Comparison of ENCODE assay signal across 15 cellular contexts in genomic region chr3:54967586-54968244, GRCh38. TPM values are rescaled to one million over a fixed set of nuclear protein-coding genes. Genes with fewer than 3 reads are reported as not detected.
DNase-seq lines count a peak whose midpoint lies in the region; ATAC-seq, FAIRE-seq and TF ChIP-seq lines count a peak whose summit lies in the region.
"Had no signal": no experiment of that assay in that cellular context is flagged by ENCODE, and none has a peak within 500 bp of the region (broad histone marks: within the 10 kb centered on the region; RNA-seq: fewer than 3 reads in every experiment).

No MANE protein-coding gene starts in this region.

- no peak overlapping the region for H3K27ac Mint-ChIP-seq in naive thymus-derived CD8-positive, alpha-beta T cell
- H3K27ac Mint-ChIP-seq: activated naive CD4-positive, alpha-beta T cell treated with anti-CD3 and anti-CD28 coated beads, Interleukin-2, amount 50 U/mL, for 72 hours; naive B cell had no signal

- H2BK15ac ChIP-seq in IMR-90 (ENCODE audit: low read depth, low read length), result peak overlapping the region; percentile 57; the same call in 2 of the 3 replicates

- H3K4me3 Mint-ChIP-seq in naive thymus-derived CD8-positive, alpha-beta T cell, result no peak overlapping the region
- H3K4me3 Mint-ChIP-seq: naive B cell had no signal

- peak overlapping the region; percentile 76 for H2BK20ac ChIP-seq in IMR-90 (ENCODE audit: low read depth, low read length)

- H2AK9ac ChIP-seq in IMR-90 (replicated peaks; ENCODE audit: low read depth, low read length, poor library complexity), result no peak overlapping the region

- no TSS peak for BruUV-seq in IMR-90 (replicated peaks; lab: Mats Ljungman, UMichigan)

- H4K8ac ChIP-seq in IMR-90 (ENCODE audit: low read depth in 2 of 2, low read length in 2 of 2), result peak overlapping the region; percentile 46 to 56; a peak in 3 of 4 replicates

- intact Hi-C loops in IMR-90 (cut with micrococcal nuclease), result loop anchor here (5.0 kb wide), 1 partner anchor 200 kb away; no protein-coding TSS in a partner anchor
- intact Hi-C loops in lower lobe of right lung (cut with DNase I), result no loop called here

- TF ChIP-seq RAD21 in IMR-90 (IDR thresholded peaks at IDR 0.05; ENCODE audit: low read length), result no peak

- H3K79me1 ChIP-seq in IMR-90 (ENCODE audit: low read depth in 1 of 2, low read length in 2 of 2), result no peaks in the 10 kb centered on the region; a peak in 1 of 4 replicates

- peak overlapping the region; percentile 90 for H2BK5ac ChIP-seq in IMR-90 (ENCODE audit: low read depth, low read length, poor library complexity, severe bottlenecking)

- no CpG with 5 or more reads among the region's 4 CpGs for WGBS in IMR-90 (ENCODE audit: extremely low coverage in 2 of 2, insufficient read length in 1 of 2), 2 experiments

- peak overlapping the region; percentile 46 for H3K4ac ChIP-seq in IMR-90 (ENCODE audit: low read depth, low read length)

- peak overlapping the region; percentile 32; the same call in 1 of the 2 replicates for H2AK5ac ChIP-seq in IMR-90 (ENCODE audit: low read depth, low read length)

- H3K4me1 Mint-ChIP-seq in naive thymus-derived CD8-positive, alpha-beta T cell, result peaks cover 0 to 4% (median 1%) of the 10 kb centered on the region in 4 donors
- H3K4me1 Mint-ChIP-seq: naive B cell had no signal

- dilution Hi-C loops in IMR-90 (cut with HindIII; ENCODE audit: low sequenced_read_pairs, unreplicated experiment), result no loop called here

- H4K20me1 ChIP-seq in IMR-90 (ENCODE audit: insufficient read depth, low read length), result no peaks in the 10 kb centered on the region

- POLR2A ChIA-PET in IMR-90 (lab: Charles Lee; ENCODE audit: unreplicated experiment), result no interaction called here
- POLR2A ChIA-PET in naive thymus-derived CD8-positive, alpha-beta T cell (lab: Charles Lee), result no interaction called here

- ATAC-seq in IMR-90 (ENCODE audit: low read depth) (peak; percentile 22; the same call in 1 of the 2 replicates), lower lobe of right lung (peak; percentile 67 to 72)
- no peak for ATAC-seq in naive thymus-derived CD8-positive, alpha-beta T cell
- ATAC-seq: activated naive CD4-positive, alpha-beta T cell treated with anti-CD3 and anti-CD28 coated beads, Interleukin-2, amount 50 U/mL, for 72 hours had no signal

- CTCF ChIA-PET in IMR-90 (lab: Yijun Ruan, JAX), result interaction anchor here (0.6 kb wide), 2 partner anchors 92 to 97 kb away, joined by 3 read pairs; no protein-coding TSS in a partner anchor

- H3K56ac ChIP-seq in IMR-90 (ENCODE audit: extremely low read depth, insufficient read depth, low read length), result peak overlapping the region; percentile 61; the same call in 1 of the 2 replicates

- TF ChIP-seq CTCF in IMR-90 (conservative IDR thresholded peaks at IDR 0.05; ENCODE audit: low read depth, low read length), result no peak
- no peak for TF ChIP-seq CTCF in lower lobe of right lung (IDR thresholded peaks at IDR 0.05)

- H3K9me3 ChIP-seq in IMR-90 (ENCODE audit: control insufficient read depth, insufficient read depth, low read length), result no peaks in the 10 kb centered on the region
- no peaks in the 10 kb centered on the region for H3K9me3 ChIP-seq in lower lobe of right lung
- no peaks in the 10 kb centered on the region for H3K9me3 ChIP-seq in effector memory CD4-positive, alpha-beta T cell (ENCODE audit: control insufficient read depth, low read length)
- H3K9me3 ChIP-seq: esophagus squamous epithelium, right lobe of liver, SJCRH30 had no signal

- peaks cover 0 to 26% (median 6%) of the 10 kb centered on the region in 9 donors for H3K9me3 Mint-ChIP-seq in naive thymus-derived CD8-positive, alpha-beta T cell

- H4K91ac ChIP-seq in IMR-90 (ENCODE audit: insufficient read depth, low read depth, low read length), result peak overlapping the region; percentile 77

- H3K4me2 ChIP-seq in IMR-90 (ENCODE audit: low read depth, low read length), result 0 out of 2 replicates have a peak overlapping the region, but pooled peaks have one; percentile 48

- in situ Hi-C loops in IMR-90 (cut with MboI; ENCODE audit: low sequenced_read_pairs), result no loop called here

- H3K27me3 Mint-ChIP-seq in naive thymus-derived CD8-positive, alpha-beta T cell, result peaks cover 0 to 12% (median 3%) of the 10 kb centered on the region in 5 donors

- H3K27me3 ChIP-seq in IMR-90 (ENCODE audit: control insufficient read depth, insufficient read depth, low read length) (no peaks in the 10 kb centered on the region), lower lobe of right lung (ENCODE audit: low read depth) (no peaks in the 10 kb centered on the region)
- no peaks in the 10 kb centered on the region for H3K27me3 ChIP-seq in effector memory CD4-positive, alpha-beta T cell (replicated peaks; ENCODE audit: control insufficient read depth, insufficient read depth, low read length, poor library complexity, severe bottlenecking)
- H3K27me3 ChIP-seq: esophagus squamous epithelium, right lobe of liver, SJCRH30 had no signal

- TF ChIP-seq POLR2A in IMR-90 (IDR thresholded peaks at IDR 0.05; ENCODE audit: low read depth, low read length), result no peak

- H3K23ac ChIP-seq in IMR-90 (ENCODE audit: low read depth, low read length), result no peak overlapping the region; the same call in 1 of the 2 replicates

- H3K9ac ChIP-seq in IMR-90 (ENCODE audit: low read depth, low read length), result no peak overlapping the region

- H4K5ac ChIP-seq in IMR-90 (ENCODE audit: low read depth, low read length), result peak overlapping the region; percentile 66; the same call in 1 of the 2 replicates

- H3K4me3 ChIP-seq in IMR-90 (ENCODE audit: insufficient read depth, low read depth, low read length) (no peak overlapping the region), lower lobe of right lung (no peak overlapping the region)
- no peak overlapping the region for H3K4me3 ChIP-seq in effector memory CD4-positive, alpha-beta T cell (ENCODE audit: insufficient read depth, low read depth, low read length, poor library complexity, severe bottlenecking)
- H3K4me3 ChIP-seq: esophagus squamous epithelium, right lobe of liver, SJCRH30 had no signal

- FAIRE-seq in urothelium cell line (lab: Jason Lieb, UNC), result no peak
- FAIRE-seq: D721Med, islet of Langerhans had no signal

- H3K4me1 ChIP-seq in IMR-90 (ENCODE audit: control insufficient read depth, insufficient read depth, low read length) (peaks cover 33% of the 10 kb centered on the region), lower lobe of right lung (peaks cover 14% of the 10 kb centered on the region)
- H3K4me1 ChIP-seq in effector memory CD4-positive, alpha-beta T cell (ENCODE audit: control insufficient read depth, insufficient read depth, low read length, poor library complexity, severe bottlenecking), result no peaks in the 10 kb centered on the region
- H3K4me1 ChIP-seq: right lobe of liver had no signal

- H3K27ac ChIP-seq in IMR-90 (ENCODE audit: insufficient read depth, low read length) (0 out of 2 replicates have a peak overlapping the region, but pooled peaks have one; percentile 25), lower lobe of right lung (no peak overlapping the region)
- H3K27ac ChIP-seq in effector memory CD4-positive, alpha-beta T cell (ENCODE audit: insufficient read depth, low read length, poor library complexity, severe bottlenecking), result no peak overlapping the region
- H3K27ac ChIP-seq: esophagus squamous epithelium, right lobe of liver, SJCRH30, VCaP had no signal

- H3K36me3 ChIP-seq in IMR-90 (ENCODE audit: control insufficient read depth, insufficient read depth, low read length), result no peaks in the 10 kb centered on the region
- H3K36me3 ChIP-seq in lower lobe of right lung, result no peaks in the 10 kb centered on the region
- H3K36me3 ChIP-seq in effector memory CD4-positive, alpha-beta T cell (ENCODE audit: control insufficient read depth, insufficient read depth, low read length), result no peaks in the 10 kb centered on the region
- H3K36me3 ChIP-seq: esophagus squamous epithelium, right lobe of liver, SJCRH30 had no signal

- peak overlapping the region; percentile 63; the same call in 1 of the 2 replicates for H3K14ac ChIP-seq in IMR-90 (replicated peaks; ENCODE audit: low read depth, low read length)

- H3K9me1 ChIP-seq in IMR-90 (ENCODE audit: insufficient read depth, low read length), result peaks cover 25% of the 10 kb centered on the region

- peaks cover 0 to 4% (median 0%) of the 10 kb centered on the region in 3 donors for H3K36me3 Mint-ChIP-seq in naive thymus-derived CD8-positive, alpha-beta T cell
- H3K36me3 Mint-ChIP-seq: activated naive CD4-positive, alpha-beta T cell treated with anti-CD3 and anti-CD28 coated beads, Interleukin-2, amount 50 U/mL, for 72 hours; naive B cell had no signal

- DNase-seq in IMR-90, result peak; percentile 90
- DNase-seq in amniotic epithelial cell (ENCODE audit: low read depth), result peak; percentile 64
- DNase-seq in lower lobe of right lung, result no peak
- DNase-seq in naive thymus-derived CD8-positive, alpha-beta T cell, result no peak
- DNase-seq in effector memory CD4-positive, alpha-beta T cell, result no peak
- no peak for DNase-seq in NCI-H2081 (lab: John Stamatoyannopoulos, UW)
- no peak for DNase-seq in urothelium cell line (ENCODE audit: low spot score)
- DNase-seq: esophagus squamous epithelium, naive B cell, right lobe of liver, SJCRH30 had no signal

- peak overlapping the region; percentile 83 for H3K18ac ChIP-seq in IMR-90 (ENCODE audit: low read depth, low read length)

- no peak overlapping the region for H2AFZ ChIP-seq in IMR-90 (replicated peaks; ENCODE audit: low read length, poor library complexity)

- H2BK120ac ChIP-seq in IMR-90 (ENCODE audit: low read depth, low read length), result peak overlapping the region; percentile 83

TF ChIP-seq in IMR-90, 13 proteins besides CTCF, POLR2A, EP300 and RAD21:
- no peak for TF ChIP-seq RCOR1 (IDR thresholded peaks at IDR 0.05; ENCODE audit: insufficient replicate concordance, low read length)
- TF ChIP-seq MAFK (IDR thresholded peaks at IDR 0.05; ENCODE audit: low read depth, low read length), result no peak
- peak; percentile 82 for TF ChIP-seq CEBPB (IDR thresholded peaks at IDR 0.05; ENCODE audit: low read depth, low read length)
- peak; percentile 35; the same call in 1 of the 2 replicates for TF ChIP-seq FOS (IDR thresholded peaks at IDR 0.05; ENCODE audit: low read depth, low read length)
- no peak for TF ChIP-seq BHLHE40 (IDR thresholded peaks at IDR 0.05; ENCODE audit: low read depth, low read length)

RNA-seq across cellular contexts. Expression of gene LRTM1, which starts 39.9 kb away (rescaled TPM):
- total RNA-seq in IMR-90 (2012; rRNA removed) (not detected in 2 replicates), lower lobe of right lung (not detected)
- polyA plus RNA-seq in IMR-90 (2012; rRNA removed), result not detected in 2 replicates
- polyA plus RNA-seq in IMR-90 (2012; cell fraction: cytosol; rRNA removed), result not detected in 2 replicates
- 0.06 TPM in 1 of 2 replicates, not detected in the other for polyA plus RNA-seq in IMR-90 (2012; cell fraction: nucleus; rRNA removed; ENCODE audit: low replicate concordance)
- not detected for total RNA-seq in naive thymus-derived CD8-positive, alpha-beta T cell
- not detected for polyA plus RNA-seq in naive thymus-derived CD8-positive, alpha-beta T cell
- total RNA-seq: activated naive CD4-positive, alpha-beta T cell treated with anti-CD3 and anti-CD28 coated beads, Interleukin-2, amount 50 U/mL, for 72 hours; esophagus squamous epithelium; right lobe of liver had no signal

Comparison
In these comparisons a context has a peak if more than half of its experiments do, and no peak if none do; other contexts are left out.
1. ATAC-seq: peak in IMR-90 (single experiment) and lower lobe of right lung (2 of 2); none in naive thymus-derived CD8-positive, alpha-beta T cell (0 of 2).
2. DNase-seq: peak in IMR-90 (single experiment) and amniotic epithelial cell (single experiment); none in lower lobe of right lung (single experiment), naive thymus-derived CD8-positive, alpha-beta T cell (0 of 10), effector memory CD4-positive, alpha-beta T cell (0 of 3), NCI-H2081 (0 of 2) and urothelium cell line (single experiment).